ENCODE assay signal across 1 cellular context in the genomic region with DNA sequence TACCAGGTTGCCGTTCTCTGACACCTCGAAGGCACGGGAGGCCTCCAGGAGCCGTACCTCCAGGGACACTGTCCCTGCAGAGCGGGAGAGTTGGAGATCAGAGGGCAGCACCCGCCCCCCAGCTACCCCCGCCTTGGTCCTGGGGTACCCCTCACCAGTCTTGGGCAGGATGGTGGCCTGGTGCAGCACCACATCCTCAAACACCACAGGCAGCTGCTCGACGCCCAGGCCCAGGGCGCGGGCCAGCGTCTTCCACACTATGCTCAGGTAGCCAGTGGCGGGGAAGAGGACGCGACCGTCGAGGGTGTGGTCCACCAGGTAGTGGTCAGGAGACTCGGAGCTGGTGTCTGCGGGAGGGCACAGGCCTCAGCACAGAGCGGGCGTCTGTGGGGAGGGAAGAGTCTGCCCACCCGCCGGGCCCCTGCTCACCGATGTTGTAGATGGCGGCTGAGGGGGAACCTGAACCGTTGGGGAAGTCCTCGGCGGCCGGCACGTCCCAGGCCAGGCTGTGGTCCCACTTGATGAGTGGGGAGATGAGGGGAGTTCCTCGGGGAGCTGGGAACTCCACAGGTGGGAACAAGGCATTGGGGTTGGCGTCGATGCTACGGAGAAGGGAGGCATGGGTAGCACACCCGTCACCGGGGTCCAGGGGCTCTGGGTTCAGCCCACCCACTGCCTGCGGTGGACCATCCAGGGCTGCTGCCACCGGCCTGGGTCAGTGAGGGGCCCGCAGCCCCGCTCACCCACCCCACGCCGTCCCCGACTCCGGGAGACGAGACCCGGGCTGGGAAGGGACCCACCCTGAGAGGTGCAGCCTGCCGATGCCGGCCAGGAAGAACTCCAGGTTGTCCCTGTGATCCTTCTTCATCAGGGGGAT.
TF ChIP-seq lines count a peak whose summit lies in the region.

No MANE protein-coding gene starts in this region.

TF ChIP-seq in K562, 482 proteins besides CTCF, POLR2A, EP300 and RAD21 (continued from another document):
- TF ChIP-seq, protein P1, sequence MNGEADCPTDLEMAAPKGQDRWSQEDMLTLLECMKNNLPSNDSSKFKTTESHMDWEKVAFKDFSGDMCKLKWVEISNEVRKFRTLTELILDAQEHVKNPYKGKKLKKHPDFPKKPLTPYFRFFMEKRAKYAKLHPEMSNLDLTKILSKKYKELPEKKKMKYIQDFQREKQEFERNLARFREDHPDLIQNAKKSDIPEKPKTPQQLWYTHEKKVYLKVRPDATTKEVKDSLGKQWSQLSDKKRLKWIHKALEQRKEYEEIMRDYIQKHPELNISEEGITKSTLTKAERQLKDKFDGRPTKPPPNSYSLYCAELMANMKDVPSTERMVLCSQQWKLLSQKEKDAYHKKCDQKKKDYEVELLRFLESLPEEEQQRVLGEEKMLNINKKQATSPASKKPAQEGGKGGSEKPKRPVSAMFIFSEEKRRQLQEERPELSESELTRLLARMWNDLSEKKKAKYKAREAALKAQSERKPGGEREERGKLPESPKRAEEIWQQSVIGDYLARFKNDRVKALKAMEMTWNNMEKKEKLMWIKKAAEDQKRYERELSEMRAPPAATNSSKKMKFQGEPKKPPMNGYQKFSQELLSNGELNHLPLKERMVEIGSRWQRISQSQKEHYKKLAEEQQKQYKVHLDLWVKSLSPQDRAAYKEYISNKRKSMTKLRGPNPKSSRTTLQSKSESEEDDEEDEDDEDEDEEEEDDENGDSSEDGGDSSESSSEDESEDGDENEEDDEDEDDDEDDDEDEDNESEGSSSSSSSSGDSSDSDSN (IDR thresholded peaks at IDR 0.05; ENCODE audit: borderline replicate concordance in 1 of 2, low read depth in 2 of 2, low read length in 2 of 2): no peak
- TF ChIP-seq RBFOX2 (IDR thresholded peaks at IDR 0.05; ENCODE audit: low read depth, low read length) (peak; percentile 44), PRPF4 (IDR thresholded peaks at IDR 0.05; ENCODE audit: insufficient read depth, low read depth, low read length, poor library complexity, severe bottlenecking) (peak; percentile 18), FUS (optimal IDR thresholded peaks at IDR 0.05; ENCODE audit: low read depth, low read length) (no peak), MBD2 (IDR thresholded peaks at IDR 0.05; ENCODE audit: borderline replicate concordance, low read depth) (no peak), PHB2 (IDR thresholded peaks at IDR 0.05; ENCODE audit: low read depth) (no peak), MAFG (tag; conservative IDR thresholded peaks at IDR 0.05) (no peak), ZNF174 (CRISPR knock-in tag; IDR thresholded peaks at IDR 0.05) (no peak), STAT5B (CRISPR knock-in tag; IDR thresholded peaks at IDR 0.05) (no peak), ZNF717 (CRISPR knock-in tag; IDR thresholded peaks at IDR 0.05) (no peak)
